Comparison of ENCODE assay signal across 15 cellular contexts in the genomic region with DNA sequence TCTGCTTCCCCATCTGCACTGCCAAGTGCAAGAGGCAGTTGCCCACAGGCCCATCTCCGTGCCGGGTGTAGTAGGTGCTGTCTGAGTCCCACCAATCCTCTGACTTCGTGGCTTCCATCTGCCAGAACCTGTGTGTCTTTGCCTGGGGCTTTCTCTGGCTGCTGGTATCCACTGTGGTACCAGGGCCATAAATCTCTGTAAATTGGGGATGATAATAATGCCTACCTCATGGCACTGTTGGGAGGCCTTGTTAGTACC. TPM values are rescaled to one million over a fixed set of nuclear protein-coding genes. Genes with fewer than 3 reads are reported as not detected.
DNase-seq lines count a peak whose midpoint lies in the region; ATAC-seq and TF ChIP-seq lines count a peak whose summit lies in the region.
"Had no signal": no experiment of that assay in that cellular context is flagged by ENCODE, and none has a peak within 500 bp of the region (broad histone marks: within the 10 kb centered on the region; RNA-seq: fewer than 3 reads in every experiment).

No MANE protein-coding gene starts in this region.

- no peaks in the 10 kb centered on the region for H3F3A ChIP-seq in SK-N-SH (replicated peaks; ENCODE audit: insufficient read depth)

- peak overlapping the region; percentile 69 for H3K27ac Mint-ChIP-seq in chondrocyte (ENCODE audit: unreplicated experiment)
- H3K27ac Mint-ChIP-seq: HFFc6, nephron progenitor cell had no signal

- H3K9me2 ChIP-seq in SK-N-SH = no peaks in the 10 kb centered on the region

- H3K4me1 ChIP-seq in SK-N-SH (ENCODE audit: control insufficient read depth in 1 of 2, insufficient read depth in 2 of 2, low read depth in 1 of 2, low read length in 1 of 2) (peaks cover 13 to 32% of the 10 kb centered on the region in 2 experiments), Panc1 (ENCODE audit: control insufficient read depth, insufficient read depth, low read length) (peaks cover 41% of the 10 kb centered on the region), body of pancreas (no peaks in the 10 kb centered on the region)
- H3K4me1 ChIP-seq: BE2C, prostate gland had no signal

- H3K27ac ChIP-seq in SK-N-SH (ENCODE audit: low read depth in 2 of 2, low read length in 1 of 2) = no peak overlapping the region
- H3K27ac ChIP-seq in Panc1 (ENCODE audit: low read length) = peak overlapping the region; percentile 92
- no peak overlapping the region for H3K27ac ChIP-seq in body of pancreas
- H3K27ac ChIP-seq: 22Rv1, prostate gland, skin epidermis, WERI-Rb-1 had no signal

- no peak for TF ChIP-seq POLR2A in body of pancreas (IDR thresholded peaks at IDR 0.05)

- BruUV-seq in Panc1 (replicated peaks; lab: Mats Ljungman, UMichigan) = no TSS peak

- TF ChIP-seq CTCF in SK-N-SH (IDR thresholded peaks at IDR 0.05) (no peak), Panc1 (IDR thresholded peaks at IDR 0.05) (no peak), chondrocyte (IDR thresholded peaks at IDR 0.05) (no peak), body of pancreas (IDR thresholded peaks at IDR 0.05) (no peak)

- H3K9me3 ChIP-seq in SK-N-SH = no peaks in the 10 kb centered on the region
- no peaks in the 10 kb centered on the region for H3K9me3 ChIP-seq in Panc1 (ENCODE audit: control insufficient read depth, insufficient read depth, low read depth, low read length)
- H3K9me3 ChIP-seq in body of pancreas = no peaks in the 10 kb centered on the region
- H3K9me3 ChIP-seq: BE2C, prostate gland had no signal

- TF ChIP-seq EP300 in SK-N-SH (IDR thresholded peaks at IDR 0.05; ENCODE audit: borderline replicate concordance in 1 of 2, low read depth in 1 of 2, low read length in 1 of 2) = no peak

- ATAC-seq in SK-N-SH treated with all-trans-retinoic acid at 6 μM for 48 hours = no peak
- peak; percentile 29 for ATAC-seq in Panc1
- no peak for ATAC-seq in HG03469 (IDR thresholded peaks at IDR 0.05; ENCODE audit: unreplicated experiment)
- no peak for ATAC-seq in body of pancreas
- ATAC-seq in GM21576 (IDR thresholded peaks at IDR 0.05; ENCODE audit: unreplicated experiment) = no peak

- intact Hi-C loops in Panc1 (cut with micrococcal nuclease; ENCODE audit: unreplicated experiment) = loop anchor here (5.0 kb wide), 1 partner anchor 483 kb away; no protein-coding TSS in a partner anchor
- intact Hi-C loops in body of pancreas (cut with DNase I) = loop anchor here (5.0 kb wide), 1 partner anchor 68 kb away; no protein-coding TSS in a partner anchor

- 61% methylated on average over 3 of the region's 3 CpGs for WGBS in SK-N-SH (ENCODE audit: low lambda C conversion rate)
- 88 to 94% methylated on average over 3 of the region's 3 CpGs for WGBS in body of pancreas, 2 donors

- no peak overlapping the region for H3K9ac ChIP-seq in SK-N-SH

- DNase-seq in SK-N-SH = peak; percentile 27
- peak; percentile 8 for DNase-seq in G401 (ENCODE audit: low spot score)
- no peak for DNase-seq in Panc1 (ENCODE audit: low read depth, low spot score)
- DNase-seq in chondrocyte (ENCODE audit: low spot score) = no peak
- no peak for DNase-seq in body of pancreas

- no peaks in the 10 kb centered on the region for H3K9me3 Mint-ChIP-seq in chondrocyte (ENCODE audit: low read depth)
- H3K9me3 Mint-ChIP-seq: HFFc6, nephron progenitor cell had no signal

- CTCF ChIA-PET in SK-N-SH (lab: Yijun Ruan, JAX) (interaction anchor here (0.6 to 3.0 kb wide), 18 partner anchors 9 to 127 kb away, joined by 3 to 37 read pairs (median 4); no protein-coding TSS in a partner anchor), Panc1 (lab: Charles Lee) (interaction anchor here (0.6 kb wide), 1 partner anchor 13 kb away, joined by 5 read pairs; no protein-coding TSS in a partner anchor)

- H3K27me3 ChIP-seq in SK-N-SH (ENCODE audit: insufficient read depth) = no peaks in the 10 kb centered on the region
- no peaks in the 10 kb centered on the region for H3K27me3 ChIP-seq in Panc1 (ENCODE audit: control insufficient read depth, insufficient read depth, low read length)
- H3K27me3 ChIP-seq in body of pancreas = no peaks in the 10 kb centered on the region
- H3K27me3 ChIP-seq: BE2C had no signal

- TF ChIP-seq RAD21 in SK-N-SH (IDR thresholded peaks at IDR 0.05; ENCODE audit: low read length) = no peak

- H4K20me1 ChIP-seq in SK-N-SH (ENCODE audit: insufficient read depth) = no peaks in the 10 kb centered on the region

- no peaks in the 10 kb centered on the region for H3K36me3 Mint-ChIP-seq in chondrocyte (ENCODE audit: low read depth)

- in situ Hi-C loops in G401 (cut with HindIII; ENCODE audit: low sequenced_read_pairs) (no loop called here), Panc1 (cut with HindIII; ENCODE audit: low pct_unique_long_range_greater_than_20kb, low sequenced_read_pairs) (no loop called here)

- no peak overlapping the region for H3K4me3 Mint-ChIP-seq in chondrocyte (ENCODE audit: unreplicated experiment)
- H3K4me3 Mint-ChIP-seq: HFFc6, nephron progenitor cell had no signal

- peaks cover 10% of the 10 kb centered on the region for H3K4me1 Mint-ChIP-seq in chondrocyte (ENCODE audit: low read depth)

- no peaks in the 10 kb centered on the region for H3K27me3 Mint-ChIP-seq in chondrocyte (ENCODE audit: low read depth)

- H3K36me3 ChIP-seq in SK-N-SH (replicated peaks in 1 of 2; ENCODE audit: control insufficient read depth in 1 of 2, insufficient read depth in 2 of 2, low read length in 1 of 2) = no peaks in the 10 kb centered on the region
- H3K36me3 ChIP-seq in Panc1 (ENCODE audit: control insufficient read depth, insufficient read depth, low read length) = no peaks in the 10 kb centered on the region
- no peaks in the 10 kb centered on the region for H3K36me3 ChIP-seq in body of pancreas (replicated peaks in 1 of 2; ENCODE audit: insufficient read depth in 1 of 2, low read depth in 2 of 2)
- H3K36me3 ChIP-seq: BE2C, prostate gland, WERI-Rb-1 had no signal

- H2AFZ ChIP-seq in SK-N-SH (ENCODE audit: low read depth) = no peak overlapping the region

- H3K79me2 ChIP-seq in SK-N-SH (ENCODE audit: insufficient read depth) = no peaks in the 10 kb centered on the region

- no peak overlapping the region for H3K4me2 ChIP-seq in SK-N-SH

- POLR2A ChIA-PET in SK-N-SH (lab: Yijun Ruan, JAX) = no interaction called here
- POLR2A ChIA-PET in Panc1 (lab: Charles Lee) = no interaction called here

- no peak overlapping the region for H3K4me3 ChIP-seq in SK-N-SH (ENCODE audit: low read depth in 2 of 2, low read length in 1 of 2)
- no peak overlapping the region for H3K4me3 ChIP-seq in Panc1 (ENCODE audit: low read depth in 2 of 2, low read length in 2 of 2)
- H3K4me3 ChIP-seq in body of pancreas = no peak overlapping the region
- H3K4me3 ChIP-seq: prostate gland, skin epidermis had no signal

TF ChIP-seq in SK-N-SH, 30 proteins besides CTCF, POLR2A, EP300 and RAD21 (continues in another document):
- TF ChIP-seq, protein P1, sequence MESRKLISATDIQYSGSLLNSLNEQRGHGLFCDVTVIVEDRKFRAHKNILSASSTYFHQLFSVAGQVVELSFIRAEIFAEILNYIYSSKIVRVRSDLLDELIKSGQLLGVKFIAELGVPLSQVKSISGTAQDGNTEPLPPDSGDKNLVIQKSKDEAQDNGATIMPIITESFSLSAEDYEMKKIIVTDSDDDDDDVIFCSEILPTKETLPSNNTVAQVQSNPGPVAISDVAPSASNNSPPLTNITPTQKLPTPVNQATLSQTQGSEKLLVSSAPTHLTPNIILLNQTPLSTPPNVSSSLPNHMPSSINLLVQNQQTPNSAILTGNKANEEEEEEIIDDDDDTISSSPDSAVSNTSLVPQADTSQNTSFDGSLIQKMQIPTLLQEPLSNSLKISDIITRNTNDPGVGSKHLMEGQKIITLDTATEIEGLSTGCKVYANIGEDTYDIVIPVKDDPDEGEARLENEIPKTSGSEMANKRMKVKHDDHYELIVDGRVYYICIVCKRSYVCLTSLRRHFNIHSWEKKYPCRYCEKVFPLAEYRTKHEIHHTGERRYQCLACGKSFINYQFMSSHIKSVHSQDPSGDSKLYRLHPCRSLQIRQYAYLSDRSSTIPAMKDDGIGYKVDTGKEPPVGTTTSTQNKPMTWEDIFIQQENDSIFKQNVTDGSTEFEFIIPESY (IDR thresholded peaks at IDR 0.05; ENCODE audit: borderline replicate concordance, low read depth) = no peak
- TF ChIP-seq RCOR1 (IDR thresholded peaks at IDR 0.05; ENCODE audit: low read length) (no peak), TCF12 (IDR thresholded peaks at IDR 0.05) (no peak)

TF ChIP-seq in SK-N-SH treated with all-trans-retinoic acid at 6 μM for 48 hours, 23 proteins besides CTCF, POLR2A, EP300 and RAD21 (continues in another document):
- TF ChIP-seq ZC3H10 (CRISPR knock-in tag; IDR thresholded peaks at IDR 0.05) = no peak
- no peak for TF ChIP-seq OSR1 (CRISPR knock-in tag; IDR thresholded peaks at IDR 0.05)
- no peak for TF ChIP-seq ZFP3 (CRISPR knock-in tag; IDR thresholded peaks at IDR 0.05)
- no peak for TF ChIP-seq ZFP30 (CRISPR knock-in tag; IDR thresholded peaks at IDR 0.05)
- no peak for TF ChIP-seq CSDC2 (CRISPR knock-in tag; IDR thresholded peaks at IDR 0.05)
- TF ChIP-seq BACH2 (CRISPR knock-in tag; IDR thresholded peaks at IDR 0.05; ENCODE audit: borderline replicate concordance) = no peak
- TF ChIP-seq RARB (CRISPR knock-in tag; IDR thresholded peaks at IDR 0.05) = no peak
- TF ChIP-seq PPARA (CRISPR knock-in tag; IDR thresholded peaks at IDR 0.05; ENCODE audit: borderline replicate concordance) = no peak
- TF ChIP-seq ARNTL (CRISPR knock-in tag; IDR thresholded peaks at IDR 0.05; ENCODE audit: borderline replicate concordance, low read depth) = no peak
- TF ChIP-seq ZNF8 (CRISPR knock-in tag; IDR thresholded peaks at IDR 0.05) = no peak
- TF ChIP-seq, protein P2, sequence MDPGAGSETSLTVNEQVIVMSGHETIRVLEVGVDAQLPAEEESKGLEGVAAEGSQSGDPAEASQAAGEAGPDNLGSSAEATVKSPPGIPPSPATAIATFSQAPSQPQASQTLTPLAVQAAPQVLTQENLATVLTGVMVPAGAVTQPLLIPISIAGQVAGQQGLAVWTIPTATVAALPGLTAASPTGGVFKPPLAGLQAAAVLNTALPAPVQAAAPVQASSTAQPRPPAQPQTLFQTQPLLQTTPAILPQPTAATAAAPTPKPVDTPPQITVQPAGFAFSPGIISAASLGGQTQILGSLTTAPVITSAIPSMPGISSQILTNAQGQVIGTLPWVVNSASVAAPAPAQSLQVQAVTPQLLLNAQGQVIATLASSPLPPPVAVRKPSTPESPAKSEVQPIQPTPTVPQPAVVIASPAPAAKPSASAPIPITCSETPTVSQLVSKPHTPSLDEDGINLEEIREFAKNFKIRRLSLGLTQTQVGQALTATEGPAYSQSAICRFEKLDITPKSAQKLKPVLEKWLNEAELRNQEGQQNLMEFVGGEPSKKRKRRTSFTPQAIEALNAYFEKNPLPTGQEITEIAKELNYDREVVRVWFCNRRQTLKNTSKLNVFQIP (CRISPR knock-in tag; IDR thresholded peaks at IDR 0.05; ENCODE audit: borderline replicate concordance, low read depth) = no peak

RNA-seq across cellular contexts. Expression of a gene that starts 39.4 kb away (rescaled TPM):
- 7.6 and 17.2 TPM in 2 replicates for polyA plus RNA-seq in SK-N-SH (2012; rRNA removed)
- 8.3 and 10.4 TPM in 2 replicates for polyA plus RNA-seq in SK-N-SH (2012; cell fraction: cytosol; rRNA removed)
- polyA plus RNA-seq in SK-N-SH (2012; cell fraction: nucleus; rRNA removed) = 27.9 and 36.1 TPM in 2 replicates
- total RNA-seq in G401 (2014; rRNA removed; shearing (Covaris generic)) = 9.2 and 13.3 TPM in 2 replicates
- total RNA-seq in Panc1 (2021; ENCODE audit: unreplicated experiment) = 33.8 TPM
- 27.6 TPM for polyA plus RNA-seq in Panc1 (2012; ENCODE audit: insufficient read length)
- 5.9 to 17.2 TPM (median 16.2 TPM) in 3 replicates for total RNA-seq in chondrocyte
- total RNA-seq in body of pancreas = 10 to 100 TPM in 1 of 2 donors, 1 to 10 TPM in 1; 6.3 to 14.8 TPM

Comparison
In these comparisons a context has a peak if more than half of its experiments do, and no peak if none do; other contexts are left out.
1. DNase-seq: peak in SK-N-SH (single experiment) and G401 (single experiment); none in Panc1 (single experiment), chondrocyte (single experiment) and body of pancreas (0 of 4).